ENCODE assay signal across 1 cellular context in genomic region chr2:157475722-157476390, GRCh38.
TF ChIP-seq lines count a peak whose summit lies in the region.

No MANE protein-coding gene starts in this region.

TF ChIP-seq in K562, 482 proteins besides CTCF, POLR2A, EP300 and RAD21:
- TF ChIP-seq NONO (IDR thresholded peaks at IDR 0.05; ENCODE audit: low read depth in 2 of 2, low read length in 1 of 2): no peak
- no peak for TF ChIP-seq CEBPG (CRISPR knock-in tag; IDR thresholded peaks at IDR 0.05)
- TF ChIP-seq CEBPG (tag; conservative IDR thresholded peaks at IDR 0.05 in 1 of 2, IDR thresholded peaks at IDR 0.05 in 1 of 2): peak in 1 of 2 experiments; percentile 78; a peak in 2 of 4 replicates
- TF ChIP-seq PHB2 (IDR thresholded peaks at IDR 0.05; ENCODE audit: low read depth): no peak
- no peak for TF ChIP-seq ZNF324 (CRISPR knock-in tag; IDR thresholded peaks at IDR 0.05)
- no peak for TF ChIP-seq SIRT6 (IDR thresholded peaks at IDR 0.05; ENCODE audit: low read depth, low read length)
- TF ChIP-seq RBFOX2 (IDR thresholded peaks at IDR 0.05; ENCODE audit: low read depth, low read length): no peak
- TF ChIP-seq ATF3 (IDR thresholded peaks at IDR 0.05): peak; percentile 38; the same call in 1 of the 2 replicates
- TF ChIP-seq ATF3 (CRISPR knock-in tag; conservative IDR thresholded peaks at IDR 0.05): no peak
- TF ChIP-seq ZNF175 (CRISPR knock-in tag; IDR thresholded peaks at IDR 0.05; ENCODE audit: low read depth): 0 out of 2 replicates have a peak, but pooled peaks have one; percentile 28
- TF ChIP-seq PKNOX1 (IDR thresholded peaks at IDR 0.05): peak; percentile 54
